In the genomic region with DNA sequence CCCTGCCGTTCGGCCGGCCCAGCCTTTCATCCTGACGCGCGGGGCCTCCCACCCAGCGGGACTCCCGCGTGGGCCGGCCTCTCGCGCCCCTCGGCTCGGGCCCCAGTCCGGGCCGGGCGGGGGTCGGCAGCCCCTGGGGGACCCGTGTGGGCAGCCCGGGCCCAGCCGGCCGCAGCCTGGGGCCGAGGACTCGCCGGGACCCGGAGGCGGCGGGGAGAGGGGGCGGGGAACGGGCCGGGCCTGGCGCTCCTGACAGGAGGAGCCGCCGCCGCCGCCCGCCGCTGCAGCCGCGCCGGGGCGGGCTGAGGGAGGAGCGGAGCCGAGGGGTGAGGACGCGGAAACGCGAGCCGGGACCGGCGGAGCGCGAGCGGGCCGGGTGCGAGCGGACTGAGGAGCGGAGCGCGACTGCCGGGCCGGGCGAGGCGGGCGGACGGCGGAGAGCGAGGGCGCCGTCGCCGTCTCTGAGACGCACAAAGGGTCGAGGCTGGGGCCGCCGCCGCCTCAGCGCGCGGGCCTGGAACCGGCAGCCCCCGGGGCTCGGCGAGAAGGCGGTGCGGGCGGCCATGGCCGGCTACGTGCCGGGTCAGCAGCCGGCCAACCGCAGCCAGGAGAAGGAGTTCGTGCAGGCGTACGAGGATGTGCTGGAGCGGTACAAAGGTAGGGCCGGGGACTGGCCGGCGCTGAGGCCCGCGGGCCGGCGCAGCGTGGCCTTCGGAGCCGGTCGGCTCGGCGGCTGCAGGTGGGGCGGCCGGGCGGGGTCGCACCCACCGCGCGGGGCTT, we compare ENCODE assay signal across 1 cellular context.
TF ChIP-seq lines count a peak whose summit lies in the region.

No MANE protein-coding gene starts in this region.

TF ChIP-seq in K562, 482 proteins besides CTCF, POLR2A, EP300 and RAD21 (continued from another document and continues in another):
- TF ChIP-seq, protein P1, sequence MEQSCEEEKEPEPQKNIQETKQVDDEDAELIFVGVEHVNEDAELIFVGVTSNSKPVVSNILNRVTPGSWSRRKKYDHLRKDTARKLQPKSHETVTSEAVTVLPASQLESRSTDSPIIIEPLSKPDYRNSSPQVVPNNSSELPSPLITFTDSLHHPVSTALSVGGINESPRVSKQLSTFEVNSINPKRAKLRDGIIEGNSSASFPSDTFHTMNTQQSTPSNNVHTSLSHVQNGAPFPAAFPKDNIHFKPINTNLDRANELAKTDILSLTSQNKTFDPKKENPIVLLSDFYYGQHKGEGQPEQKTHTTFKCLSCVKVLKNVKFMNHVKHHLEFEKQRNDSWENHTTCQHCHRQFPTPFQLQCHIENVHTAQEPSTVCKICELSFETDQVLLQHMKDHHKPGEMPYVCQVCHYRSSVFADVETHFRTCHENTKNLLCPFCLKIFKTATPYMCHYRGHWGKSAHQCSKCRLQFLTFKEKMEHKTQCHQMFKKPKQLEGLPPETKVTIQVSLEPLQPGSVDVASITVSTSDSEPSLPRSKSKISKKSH (CRISPR knock-in tag; IDR thresholded peaks at IDR 0.05), result no peak
- TF ChIP-seq GTF2F1 (IDR thresholded peaks at IDR 0.05; ENCODE audit: low read depth, low read length) (no peak), JUN (IDR thresholded peaks at IDR 0.05; ENCODE audit: borderline replicate concordance, low read depth, low read length) (no peak), JUN (CRISPR knock-in tag; IDR thresholded peaks at IDR 0.05; ENCODE audit: borderline replicate concordance) (no peak), KHSRP (IDR thresholded peaks at IDR 0.05) (no peak), HNRNPK (IDR thresholded peaks at IDR 0.05; ENCODE audit: low read depth, low read length, poor library complexity, severe bottlenecking) (no peak), GABPA (tag; conservative IDR thresholded peaks at IDR 0.05; ENCODE audit: low read depth) (peak; percentile 37; the same call in 1 of the 2 replicates), LEF1 (IDR thresholded peaks at IDR 0.05) (no peak), ZNF282 (CRISPR knock-in tag; IDR thresholded peaks at IDR 0.05) (no peak), SMAD2 (IDR thresholded peaks at IDR 0.05; ENCODE audit: low read depth, low read length) (no peak), HDAC6 (IDR thresholded peaks at IDR 0.05; ENCODE audit: low read depth, low read length) (no peak), SMAD4 (CRISPR knock-in tag; conservative IDR thresholded peaks at IDR 0.05) (0 out of 2 replicates have a peak, but pooled peaks have one; percentile 41), PHB (CRISPR knock-in tag; IDR thresholded peaks at IDR 0.05) (no peak), ZFX (CRISPR knock-in tag; IDR thresholded peaks at IDR 0.05) (peak; percentile 48; the same call in 1 of the 2 replicates), PHF8 (IDR thresholded peaks at IDR 0.05; ENCODE audit: borderline replicate concordance, low read length) (peak; percentile 69; the same call in 1 of the 2 replicates), HDAC3 (IDR thresholded peaks at IDR 0.05; ENCODE audit: borderline replicate concordance, partially characterized antibody) (no peak), ZNF766 (CRISPR knock-in tag; conservative IDR thresholded peaks at IDR 0.05) (0 out of 2 replicates have a peak, but pooled peaks have one; percentile 15), COPS2 (conservative IDR thresholded peaks at IDR 0.05) (no peak), ATF1 (CRISPR knock-in tag; IDR thresholded peaks at IDR 0.05) (no peak), ATF1 (tag; IDR thresholded peaks at IDR 0.05) (0 out of 2 replicates have a peak, but pooled peaks have one; percentile 15), NR3C1 (CRISPR knock-in tag; IDR thresholded peaks at IDR 0.05) (0 out of 2 replicates have a peak, but pooled peaks have one; percentile 45), TBL1XR1 (IDR thresholded peaks at IDR 0.05; ENCODE audit: low read length in 2 of 2) (no peak), SRSF1 (IDR thresholded peaks at IDR 0.05; ENCODE audit: low read depth, low read length) (no peak), KDM2B (CRISPR knock-in tag; IDR thresholded peaks at IDR 0.05) (peak; percentile 63; the same call in 1 of the 2 replicates), ZBTB17 (CRISPR knock-in tag; IDR thresholded peaks at IDR 0.05) (no peak), KLF6 (CRISPR knock-in tag; IDR thresholded peaks at IDR 0.05; ENCODE audit: borderline replicate concordance) (no peak), ARNT (IDR thresholded peaks at IDR 0.05) (no peak), ZNF316 (IDR thresholded peaks at IDR 0.05) (no peak), MAZ (CRISPR knock-in tag; conservative IDR thresholded peaks at IDR 0.05 in 1 of 2, IDR thresholded peaks at IDR 0.05 in 1 of 2) (peak in 1 of 2 experiments; percentile 14; a peak in 2 of 4 replicates)
- TF ChIP-seq, protein P2, sequence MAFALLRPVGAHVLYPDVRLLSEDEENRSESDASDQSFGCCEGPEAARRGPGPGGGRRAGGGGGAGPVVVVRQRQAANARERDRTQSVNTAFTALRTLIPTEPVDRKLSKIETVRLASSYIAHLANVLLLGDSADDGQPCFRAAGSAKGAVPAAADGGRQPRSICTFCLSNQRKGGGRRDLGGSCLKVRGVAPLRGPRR (CRISPR knock-in tag; IDR thresholded peaks at IDR 0.05), result no peak
- TF ChIP-seq, protein P3, sequence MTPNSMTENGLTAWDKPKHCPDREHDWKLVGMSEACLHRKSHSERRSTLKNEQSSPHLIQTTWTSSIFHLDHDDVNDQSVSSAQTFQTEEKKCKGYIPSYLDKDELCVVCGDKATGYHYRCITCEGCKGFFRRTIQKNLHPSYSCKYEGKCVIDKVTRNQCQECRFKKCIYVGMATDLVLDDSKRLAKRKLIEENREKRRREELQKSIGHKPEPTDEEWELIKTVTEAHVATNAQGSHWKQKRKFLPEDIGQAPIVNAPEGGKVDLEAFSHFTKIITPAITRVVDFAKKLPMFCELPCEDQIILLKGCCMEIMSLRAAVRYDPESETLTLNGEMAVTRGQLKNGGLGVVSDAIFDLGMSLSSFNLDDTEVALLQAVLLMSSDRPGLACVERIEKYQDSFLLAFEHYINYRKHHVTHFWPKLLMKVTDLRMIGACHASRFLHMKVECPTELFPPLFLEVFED (CRISPR knock-in tag; conservative IDR thresholded peaks at IDR 0.05), result no peak
- TF ChIP-seq, protein P4, sequence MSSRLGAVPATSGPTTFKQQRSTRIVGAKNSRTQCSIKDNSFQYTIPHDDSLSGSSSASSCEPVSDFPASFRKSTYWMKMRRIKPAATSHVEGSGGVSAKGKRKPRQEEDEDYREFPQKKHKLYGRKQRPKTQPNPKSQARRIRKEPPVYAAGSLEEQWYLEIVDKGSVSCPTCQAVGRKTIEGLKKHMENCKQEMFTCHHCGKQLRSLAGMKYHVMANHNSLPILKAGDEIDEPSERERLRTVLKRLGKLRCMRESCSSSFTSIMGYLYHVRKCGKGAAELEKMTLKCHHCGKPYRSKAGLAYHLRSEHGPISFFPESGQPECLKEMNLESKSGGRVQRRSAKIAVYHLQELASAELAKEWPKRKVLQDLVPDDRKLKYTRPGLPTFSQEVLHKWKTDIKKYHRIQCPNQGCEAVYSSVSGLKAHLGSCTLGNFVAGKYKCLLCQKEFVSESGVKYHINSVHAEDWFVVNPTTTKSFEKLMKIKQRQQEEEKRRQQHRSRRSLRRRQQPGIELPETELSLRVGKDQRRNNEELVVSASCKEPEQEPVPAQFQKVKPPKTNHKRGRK (tag; IDR thresholded peaks at IDR 0.05), result no peak
- TF ChIP-seq, protein P5, sequence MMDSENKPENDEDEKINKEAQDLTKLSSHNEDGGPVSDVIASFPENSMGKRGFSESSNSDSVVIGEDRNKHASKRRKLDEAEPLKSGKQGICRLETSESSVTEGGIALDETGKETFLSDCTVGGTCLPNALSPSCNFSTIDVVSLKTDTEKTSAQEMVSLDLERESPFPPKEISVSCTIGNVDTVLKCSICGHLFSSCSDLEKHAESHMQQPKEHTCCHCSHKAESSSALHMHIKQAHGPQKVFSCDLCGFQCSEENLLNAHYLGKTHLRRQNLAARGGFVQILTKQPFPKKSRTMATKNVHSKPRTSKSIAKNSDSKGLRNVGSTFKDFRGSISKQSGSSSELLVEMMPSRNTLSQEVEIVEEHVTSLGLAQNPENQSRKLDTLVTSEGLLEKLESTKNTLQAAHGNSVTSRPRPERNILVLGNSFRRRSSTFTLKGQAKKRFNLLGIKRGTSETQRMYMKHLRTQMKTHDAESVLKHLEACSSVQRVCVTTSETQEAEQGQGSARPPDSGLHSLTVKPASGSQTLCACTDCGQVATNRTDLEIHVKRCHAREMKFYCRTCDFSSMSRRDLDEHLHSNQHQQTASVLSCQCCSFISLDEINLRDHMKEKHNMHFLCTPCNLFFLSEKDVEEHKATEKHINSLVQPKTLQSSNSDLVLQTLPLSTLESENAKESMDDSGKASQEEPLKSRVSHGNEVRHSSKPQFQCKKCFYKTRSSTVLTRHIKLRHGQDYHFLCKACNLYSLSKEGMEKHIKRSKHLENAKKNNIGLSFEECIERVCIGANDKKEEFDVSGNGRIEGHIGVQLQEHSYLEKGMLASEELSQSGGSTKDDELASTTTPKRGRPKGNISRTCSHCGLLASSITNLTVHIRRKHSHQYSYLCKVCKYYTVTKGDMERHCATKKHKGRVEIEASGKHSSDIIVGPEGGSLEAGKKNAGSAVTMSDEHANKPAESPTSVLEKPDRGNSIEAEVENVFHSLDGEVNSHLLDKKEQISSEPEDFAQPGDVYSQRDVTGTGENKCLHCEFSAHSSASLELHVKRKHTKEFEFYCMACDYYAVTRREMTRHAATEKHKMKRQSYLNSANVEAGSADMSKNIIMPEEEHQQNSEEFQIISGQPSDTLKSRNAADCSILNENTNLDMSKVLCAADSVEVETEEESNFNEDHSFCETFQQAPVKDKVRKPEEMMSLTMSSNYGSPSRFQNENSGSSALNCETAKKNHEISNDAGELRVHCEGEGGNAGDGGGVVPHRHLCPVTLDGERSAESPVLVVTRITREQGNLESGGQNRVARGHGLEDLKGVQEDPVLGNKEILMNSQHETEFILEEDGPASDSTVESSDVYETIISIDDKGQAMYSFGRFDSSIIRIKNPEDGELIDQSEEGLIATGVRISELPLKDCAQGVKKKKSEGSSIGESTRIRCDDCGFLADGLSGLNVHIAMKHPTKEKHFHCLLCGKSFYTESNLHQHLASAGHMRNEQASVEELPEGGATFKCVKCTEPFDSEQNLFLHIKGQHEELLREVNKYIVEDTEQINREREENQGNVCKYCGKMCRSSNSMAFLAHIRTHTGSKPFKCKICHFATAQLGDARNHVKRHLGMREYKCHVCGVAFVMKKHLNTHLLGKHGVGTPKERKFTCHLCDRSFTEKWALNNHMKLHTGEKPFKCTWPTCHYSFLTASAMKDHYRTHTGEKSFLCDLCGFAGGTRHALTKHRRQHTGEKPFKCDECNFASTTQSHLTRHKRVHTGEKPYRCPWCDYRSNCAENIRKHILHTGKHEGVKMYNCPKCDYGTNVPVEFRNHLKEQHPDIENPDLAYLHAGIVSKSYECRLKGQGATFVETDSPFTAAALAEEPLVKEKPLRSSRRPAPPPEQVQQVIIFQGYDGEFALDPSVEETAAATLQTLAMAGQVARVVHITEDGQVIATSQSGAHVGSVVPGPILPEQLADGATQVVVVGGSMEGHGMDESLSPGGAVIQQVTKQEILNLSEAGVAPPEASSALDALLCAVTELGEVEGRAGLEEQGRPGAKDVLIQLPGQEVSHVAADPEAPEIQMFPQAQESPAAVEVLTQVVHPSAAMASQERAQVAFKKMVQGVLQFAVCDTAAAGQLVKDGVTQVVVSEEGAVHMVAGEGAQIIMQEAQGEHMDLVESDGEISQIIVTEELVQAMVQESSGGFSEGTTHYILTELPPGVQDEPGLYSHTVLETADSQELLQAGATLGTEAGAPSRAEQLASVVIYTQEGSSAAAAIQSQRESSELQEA (IDR thresholded peaks at IDR 0.05; ENCODE audit: low read depth), result no peak
- TF ChIP-seq, protein P6, sequence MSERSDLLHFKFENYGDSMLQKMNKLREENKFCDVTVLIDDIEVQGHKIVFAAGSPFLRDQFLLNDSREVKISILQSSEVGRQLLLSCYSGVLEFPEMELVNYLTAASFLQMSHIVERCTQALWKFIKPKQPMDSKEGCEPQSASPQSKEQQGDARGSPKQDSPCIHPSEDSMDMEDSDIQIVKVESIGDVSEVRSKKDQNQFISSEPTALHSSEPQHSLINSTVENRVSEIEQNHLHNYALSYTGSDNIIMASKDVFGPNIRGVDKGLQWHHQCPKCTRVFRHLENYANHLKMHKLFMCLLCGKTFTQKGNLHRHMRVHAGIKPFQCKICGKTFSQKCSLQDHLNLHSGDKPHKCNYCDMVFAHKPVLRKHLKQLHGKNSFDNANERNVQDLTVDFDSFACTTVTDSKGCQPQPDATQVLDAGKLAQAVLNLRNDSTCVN (CRISPR knock-in tag; IDR thresholded peaks at IDR 0.05), result no peak
